ENCODE assay signal across 8 cellular contexts in the genomic region with DNA sequence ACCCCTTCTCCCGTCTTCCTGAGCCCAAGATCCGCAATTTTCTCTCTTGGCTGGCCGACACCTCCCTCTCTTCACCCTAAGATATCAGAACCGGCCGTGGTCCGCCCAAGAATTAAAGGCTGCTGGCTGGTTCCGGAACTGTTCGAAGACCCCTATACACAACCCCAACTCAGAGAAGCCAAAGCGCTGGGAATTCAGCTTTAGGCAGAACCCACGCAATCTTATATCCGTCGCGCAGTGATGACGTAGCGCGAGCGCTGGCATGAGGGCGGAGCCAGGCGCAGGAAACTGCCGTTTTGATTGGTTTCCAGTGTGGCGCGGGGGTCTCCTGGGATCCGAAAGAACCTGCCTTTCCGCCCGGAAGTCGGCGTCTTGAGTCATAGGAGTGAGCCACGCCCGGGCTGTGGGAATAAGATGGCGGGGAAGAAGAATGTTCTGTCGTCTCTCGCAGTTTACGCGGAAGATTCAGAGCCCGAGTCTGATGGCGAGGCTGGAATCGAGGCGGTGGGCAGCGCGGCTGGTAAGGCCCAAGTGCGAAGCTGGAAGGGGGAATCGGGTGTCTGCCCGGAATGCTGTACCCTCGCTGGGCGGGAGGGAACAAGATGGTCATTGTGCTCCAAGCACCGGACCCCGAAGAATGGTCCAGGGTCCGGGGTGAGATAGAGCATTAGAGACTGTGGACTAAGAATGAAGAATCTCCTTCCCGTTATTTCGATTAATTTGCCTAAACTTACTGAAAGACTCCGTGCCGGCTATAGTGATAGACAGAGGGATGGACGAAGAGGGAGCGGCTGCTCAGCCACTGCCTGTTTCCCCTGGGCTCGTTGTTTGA. TPM values are rescaled to one million over a fixed set of nuclear protein-coding genes. Genes with fewer than 3 reads are reported as not detected.
DNase-seq lines count a peak whose midpoint lies in the region; ATAC-seq lines count a peak whose summit lies in the region.

A gene (minus strand): TSS at position 196 of the 832 bp plus-strand sequence. CDS start 597 bp downstream, outside the sequence.
A gene (plus strand): TSS at position 380 of the 832 bp plus-strand sequence. CDS start 35 bp downstream, at position 415.

- no peaks in the 10 kb centered on the region for H3K9me3 Mint-ChIP-seq in immature natural killer cell

- peak within 1 kb of the TSS; percentile 44 to 70 (median 63) for H3K4me3 Mint-ChIP-seq in immature natural killer cell

- peak; percentile 76 for ATAC-seq in GM19023 (IDR thresholded peaks at IDR 0.05; ENCODE audit: unreplicated experiment)
- peak; percentile 81 for ATAC-seq in HG03280 (IDR thresholded peaks at IDR 0.05; ENCODE audit: unreplicated experiment)

- peak within 1 kb of the TSS; percentile 11 for H3K27ac ChIP-seq in caudate nucleus (ENCODE audit: low read depth, low read length)

- H3K27me3 Mint-ChIP-seq in immature natural killer cell (ENCODE audit: low read depth in 3 of 3): peaks cover 0 to 2% (median 1%) of the 10 kb centered on the region in 3 donors

- peaks cover 5 to 28% (median 18%) of the 10 kb centered on the region in 3 donors for H3K36me3 Mint-ChIP-seq in immature natural killer cell

- peaks cover 12 to 18% of the 10 kb centered on the region in 2 donors for H3K4me1 Mint-ChIP-seq in immature natural killer cell

- DNase-seq in AG08396 (ENCODE audit: low spot score): peak; percentile 96
- peak; percentile 98 to 99 for DNase-seq in NCI-H446 (lab: John Stamatoyannopoulos, UW)
- DNase-seq in activated CD4-positive, CD25-positive, alpha-beta regulatory T cell (lab: John Stamatoyannopoulos, UW): peak; percentile 92 to 97 (median 94)
- DNase-seq in caudate nucleus (lab: John Stamatoyannopoulos, UW): peak; percentile 84 to 99 (median 96)
- peak; percentile 93 to 95 (median 95) for DNase-seq in immature natural killer cell
- DNase-seq in smooth muscle cell of the brain vasculature (ENCODE audit: low read depth, low spot score): peak; percentile 97

- H3K27ac Mint-ChIP-seq in immature natural killer cell: peak within 1 kb of the TSS in 5 of 6 donors; percentile 3 to 89 (median 77)

RNA-seq across cellular contexts. Expression of the first gene that starts in this region (rescaled TPM):
- polyA plus RNA-seq in immature natural killer cell: 10 to 100 TPM in 2 of 3 donors, 1 to 10 TPM in 1; 7.0 to 18.1 (median 15.5) TPM

RNA-seq across cellular contexts. Expression of the second gene that starts in this region (rescaled TPM):
- polyA plus RNA-seq in immature natural killer cell: 10 to 100 TPM; 71.5 to 94.2 (median 80.1) TPM

Comparison
In these comparisons a context has a peak if more than half of its experiments do, and no peak if none do; other contexts are left out.
1. Peak in every context shown above with its lines: DNase-seq, ATAC-seq and H3K27ac ChIP-seq.